ENCODE assay signal across 23 cellular contexts in genomic region chr10:101577121-101577871, GRCh38.
"Had no signal": no experiment of that assay in that cellular context is flagged by ENCODE, and none has a peak within 500 bp of the region (broad histone marks: within the 10 kb centered on the region; RNA-seq: fewer than 3 reads in every experiment).

No MANE protein-coding gene starts in this region.

- H3K36me3 Mint-ChIP-seq: activated naive CD4-positive, alpha-beta T cell treated with anti-CD3 and anti-CD28 coated beads, Interleukin-2, amount 50 U/mL, for 24 hours had no signal

- H3K36me3 ChIP-seq: breast epithelium had no signal

- H3K27me3 ChIP-seq: breast epithelium had no signal

- H3K27ac ChIP-seq: breast epithelium, SK-N-MC had no signal

- H3K9me3 Mint-ChIP-seq: activated CD4-positive, alpha-beta memory T cell treated with anti-CD3 and anti-CD28 coated beads, Interleukin-2, amount 10 ng/mL, durations not matched to agents 7 days and 5 days; activated CD4-positive, alpha-beta T cell treated with anti-CD3 and anti-CD28 coated beads, Interleukin-2, amount 10 ng/mL, durations not matched to agents 24 days and 14 days; activated naive CD4-positive, alpha-beta T cell treated with anti-CD3 and anti-CD28 coated beads, Interleukin-2, amount 50 U/mL, for 24 hours; T-helper 1 cell treated with Interleukin-12 subunit alpha and Interleukin-12 subunit beta and Interleukin-4 antibody, amounts not matched to agents 30 μg/mL and 1 μg/mL, for 36 hours had no signal

- H3K4me3 Mint-ChIP-seq: activated B cell treated with CpG ODN at 0.5 μM for 24 hours; activated CD4-positive, alpha-beta memory T cell treated with anti-CD3 and anti-CD28 coated beads, Interleukin-2, amount 10 ng/mL, durations not matched to agents 7 days and 5 days; activated CD4-positive, alpha-beta T cell treated with anti-CD3 and anti-CD28 coated beads, Interleukin-2, amount 10 ng/mL, durations not matched to agents 24 days and 14 days; activated naive CD4-positive, alpha-beta T cell treated with anti-CD3 and anti-CD28 coated beads, Interleukin-2, amount 50 U/mL, for 24 hours; T-helper 1 cell treated with Interleukin-12 subunit alpha and Interleukin-12 subunit beta and Interleukin-4 antibody, amounts not matched to agents 30 μg/mL and 1 μg/mL, for 36 hours had no signal

- H3K27me3 Mint-ChIP-seq: activated B cell treated with CpG ODN at 0.5 μM for 24 hours; activated CD4-positive, alpha-beta memory T cell treated with anti-CD3 and anti-CD28 coated beads, Interleukin-2, amount 10 ng/mL, durations not matched to agents 7 days and 5 days; activated CD4-positive, alpha-beta T cell treated with anti-CD3 and anti-CD28 coated beads, Interleukin-2, amount 10 ng/mL, durations not matched to agents 24 days and 14 days; activated naive CD4-positive, alpha-beta T cell treated with anti-CD3 and anti-CD28 coated beads, Interleukin-2, amount 50 U/mL, for 24 hours had no signal

- H3K27ac Mint-ChIP-seq: activated B cell treated with CpG ODN at 0.5 μM for 24 hours; activated CD4-positive, alpha-beta memory T cell treated with anti-CD3 and anti-CD28 coated beads, Interleukin-2, amount 10 ng/mL, durations not matched to agents 7 days and 5 days; activated CD4-positive, alpha-beta T cell treated with anti-CD3 and anti-CD28 coated beads, Interleukin-2, amount 10 ng/mL, durations not matched to agents 24 days and 14 days; activated naive CD4-positive, alpha-beta T cell treated with anti-CD3 and anti-CD28 coated beads, Interleukin-2, amount 50 U/mL, for 24 hours had no signal

- H3K4me1 ChIP-seq: breast epithelium had no signal

- H3K4me3 ChIP-seq: breast epithelium, SK-N-MC had no signal

- H3K4me1 Mint-ChIP-seq: activated B cell treated with CpG ODN at 0.5 μM for 24 hours; activated CD4-positive, alpha-beta T cell treated with anti-CD3 and anti-CD28 coated beads, Interleukin-2, amount 10 ng/mL, durations not matched to agents 24 days and 14 days; activated naive CD4-positive, alpha-beta T cell treated with anti-CD3 and anti-CD28 coated beads, Interleukin-2, amount 50 U/mL, for 24 hours had no signal

- DNase-seq: activated B cell treated with CpG ODN at 0.5 μM for 24 hours; activated CD4-positive, alpha-beta memory T cell treated with anti-CD3 and anti-CD28 coated beads, Interleukin-2, amount 10 ng/mL, durations not matched to agents 7 days and 5 days; activated CD4-positive, alpha-beta T cell treated with anti-CD3 and anti-CD28 coated beads for 1 hour; activated CD4-positive, alpha-beta T cell treated with anti-CD3 and anti-CD28 coated beads, Interleukin-2, amount 10 ng/mL, durations not matched to agents 24 days and 14 days; activated effector memory CD4-positive, alpha-beta T cell treated with Interleukin-2 at 50 U/mL for 16 hours; activated naive CD4-positive, alpha-beta T cell; activated T-cell treated with anti-CD3 and anti-CD28 coated beads for 4 hours; caudate nucleus; Kasumi-1; KBM-7; NCI-H1048; NCI-H1417; NCI-H1930; NCI-H2171; NCI-H2227 treated with DMSO at 0.1 percent for 48 hours; NCI-H446 treated with DMSO at 0.1 percent for 48 hours; NCI-H524 treated with DMSO at 0.1 percent for 48 hours; NCI-H774; SW 1271 had no signal
